ENCODE assay signal across 12 cellular contexts in genomic region chr2:64582774-64583340, GRCh38.
DNase-seq lines count a peak whose midpoint lies in the region; ATAC-seq and TF ChIP-seq lines count a peak whose summit lies in the region.
"Had no signal": no experiment of that assay in that cellular context is flagged by ENCODE, and none has a peak within 500 bp of the region (broad histone marks: within the 10 kb centered on the region; RNA-seq: fewer than 3 reads in every experiment).

No MANE protein-coding gene starts in this region.

- peak; percentile 66 for DNase-seq in NCI-H2081 treated with DMSO at 0.1 percent for 48 hours (lab: John Stamatoyannopoulos, UW)
- no peak for DNase-seq in D341Med (ENCODE audit: low spot score)
- no peak for DNase-seq in activated CD4-positive, alpha-beta T cell treated with anti-CD3 and anti-CD28 coated beads for 4 hours
- no peak for DNase-seq in DMS79 (lab: John Stamatoyannopoulos, UW)
- DNase-seq: CD8-positive, alpha-beta T cell; cerebellar nuclear complex; left ventricle myocardium inferior; upper lobe of left lung had no signal

- ATAC-seq in GM18511 (IDR thresholded peaks at IDR 0.05; ENCODE audit: unreplicated experiment) = peak; percentile 91
- peak; percentile 85 for ATAC-seq in GM21381 (IDR thresholded peaks at IDR 0.05; ENCODE audit: unreplicated experiment)
- peak; percentile 81 for ATAC-seq in HG03039 (IDR thresholded peaks at IDR 0.05; ENCODE audit: unreplicated experiment)
- ATAC-seq in SK-N-SH treated with all-trans-retinoic acid at 6 μM for 48 hours = no peak
- ATAC-seq: CD8-positive, alpha-beta T cell had no signal

TF ChIP-seq in SK-N-SH treated with all-trans-retinoic acid at 6 μM for 48 hours, 23 proteins besides CTCF, POLR2A, EP300 and RAD21:
- TF ChIP-seq RARB (CRISPR knock-in tag; IDR thresholded peaks at IDR 0.05) (no peak), ZC3H10 (CRISPR knock-in tag; IDR thresholded peaks at IDR 0.05) (no peak), TOX (CRISPR knock-in tag; IDR thresholded peaks at IDR 0.05; ENCODE audit: borderline replicate concordance) (no peak), TCF4 (CRISPR knock-in tag; IDR thresholded peaks at IDR 0.05; ENCODE audit: borderline replicate concordance) (no peak), ISL1 (CRISPR knock-in tag; IDR thresholded peaks at IDR 0.05) (no peak), CREB5 (CRISPR knock-in tag; IDR thresholded peaks at IDR 0.05; ENCODE audit: low read depth) (no peak), ZFP30 (CRISPR knock-in tag; IDR thresholded peaks at IDR 0.05) (no peak), ZNF8 (CRISPR knock-in tag; IDR thresholded peaks at IDR 0.05) (no peak), PATZ1 (CRISPR knock-in tag; IDR thresholded peaks at IDR 0.05; ENCODE audit: borderline replicate concordance) (no peak), ZNF70 (CRISPR knock-in tag; IDR thresholded peaks at IDR 0.05) (no peak), PPARA (CRISPR knock-in tag; IDR thresholded peaks at IDR 0.05; ENCODE audit: borderline replicate concordance) (no peak), CSDC2 (CRISPR knock-in tag; IDR thresholded peaks at IDR 0.05) (no peak), ARNTL (CRISPR knock-in tag; IDR thresholded peaks at IDR 0.05; ENCODE audit: borderline replicate concordance, low read depth) (no peak), ESRRG (CRISPR knock-in tag; IDR thresholded peaks at IDR 0.05) (no peak), SNAI2 (CRISPR knock-in tag; IDR thresholded peaks at IDR 0.05) (no peak), ZNF565 (CRISPR knock-in tag; conservative IDR thresholded peaks at IDR 0.05; ENCODE audit: low read depth) (no peak), CSRNP3 (CRISPR knock-in tag; IDR thresholded peaks at IDR 0.05) (no peak)
- TF ChIP-seq, protein P1, sequence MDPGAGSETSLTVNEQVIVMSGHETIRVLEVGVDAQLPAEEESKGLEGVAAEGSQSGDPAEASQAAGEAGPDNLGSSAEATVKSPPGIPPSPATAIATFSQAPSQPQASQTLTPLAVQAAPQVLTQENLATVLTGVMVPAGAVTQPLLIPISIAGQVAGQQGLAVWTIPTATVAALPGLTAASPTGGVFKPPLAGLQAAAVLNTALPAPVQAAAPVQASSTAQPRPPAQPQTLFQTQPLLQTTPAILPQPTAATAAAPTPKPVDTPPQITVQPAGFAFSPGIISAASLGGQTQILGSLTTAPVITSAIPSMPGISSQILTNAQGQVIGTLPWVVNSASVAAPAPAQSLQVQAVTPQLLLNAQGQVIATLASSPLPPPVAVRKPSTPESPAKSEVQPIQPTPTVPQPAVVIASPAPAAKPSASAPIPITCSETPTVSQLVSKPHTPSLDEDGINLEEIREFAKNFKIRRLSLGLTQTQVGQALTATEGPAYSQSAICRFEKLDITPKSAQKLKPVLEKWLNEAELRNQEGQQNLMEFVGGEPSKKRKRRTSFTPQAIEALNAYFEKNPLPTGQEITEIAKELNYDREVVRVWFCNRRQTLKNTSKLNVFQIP (CRISPR knock-in tag; IDR thresholded peaks at IDR 0.05; ENCODE audit: borderline replicate concordance, low read depth) = no peak
- TF ChIP-seq, protein P2, sequence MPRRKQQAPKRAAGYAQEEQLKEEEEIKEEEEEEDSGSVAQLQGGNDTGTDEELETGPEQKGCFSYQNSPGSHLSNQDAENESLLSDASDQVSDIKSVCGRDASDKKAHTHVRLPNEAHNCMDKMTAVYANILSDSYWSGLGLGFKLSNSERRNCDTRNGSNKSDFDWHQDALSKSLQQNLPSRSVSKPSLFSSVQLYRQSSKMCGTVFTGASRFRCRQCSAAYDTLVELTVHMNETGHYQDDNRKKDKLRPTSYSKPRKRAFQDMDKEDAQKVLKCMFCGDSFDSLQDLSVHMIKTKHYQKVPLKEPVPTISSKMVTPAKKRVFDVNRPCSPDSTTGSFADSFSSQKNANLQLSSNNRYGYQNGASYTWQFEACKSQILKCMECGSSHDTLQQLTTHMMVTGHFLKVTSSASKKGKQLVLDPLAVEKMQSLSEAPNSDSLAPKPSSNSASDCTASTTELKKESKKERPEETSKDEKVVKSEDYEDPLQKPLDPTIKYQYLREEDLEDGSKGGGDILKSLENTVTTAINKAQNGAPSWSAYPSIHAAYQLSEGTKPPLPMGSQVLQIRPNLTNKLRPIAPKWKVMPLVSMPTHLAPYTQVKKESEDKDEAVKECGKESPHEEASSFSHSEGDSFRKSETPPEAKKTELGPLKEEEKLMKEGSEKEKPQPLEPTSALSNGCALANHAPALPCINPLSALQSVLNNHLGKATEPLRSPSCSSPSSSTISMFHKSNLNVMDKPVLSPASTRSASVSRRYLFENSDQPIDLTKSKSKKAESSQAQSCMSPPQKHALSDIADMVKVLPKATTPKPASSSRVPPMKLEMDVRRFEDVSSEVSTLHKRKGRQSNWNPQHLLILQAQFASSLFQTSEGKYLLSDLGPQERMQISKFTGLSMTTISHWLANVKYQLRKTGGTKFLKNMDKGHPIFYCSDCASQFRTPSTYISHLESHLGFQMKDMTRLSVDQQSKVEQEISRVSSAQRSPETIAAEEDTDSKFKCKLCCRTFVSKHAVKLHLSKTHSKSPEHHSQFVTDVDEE (CRISPR knock-in tag; IDR thresholded peaks at IDR 0.05) = no peak
